1 cellular context compared by ENCODE assay signal in the genomic region with DNA sequence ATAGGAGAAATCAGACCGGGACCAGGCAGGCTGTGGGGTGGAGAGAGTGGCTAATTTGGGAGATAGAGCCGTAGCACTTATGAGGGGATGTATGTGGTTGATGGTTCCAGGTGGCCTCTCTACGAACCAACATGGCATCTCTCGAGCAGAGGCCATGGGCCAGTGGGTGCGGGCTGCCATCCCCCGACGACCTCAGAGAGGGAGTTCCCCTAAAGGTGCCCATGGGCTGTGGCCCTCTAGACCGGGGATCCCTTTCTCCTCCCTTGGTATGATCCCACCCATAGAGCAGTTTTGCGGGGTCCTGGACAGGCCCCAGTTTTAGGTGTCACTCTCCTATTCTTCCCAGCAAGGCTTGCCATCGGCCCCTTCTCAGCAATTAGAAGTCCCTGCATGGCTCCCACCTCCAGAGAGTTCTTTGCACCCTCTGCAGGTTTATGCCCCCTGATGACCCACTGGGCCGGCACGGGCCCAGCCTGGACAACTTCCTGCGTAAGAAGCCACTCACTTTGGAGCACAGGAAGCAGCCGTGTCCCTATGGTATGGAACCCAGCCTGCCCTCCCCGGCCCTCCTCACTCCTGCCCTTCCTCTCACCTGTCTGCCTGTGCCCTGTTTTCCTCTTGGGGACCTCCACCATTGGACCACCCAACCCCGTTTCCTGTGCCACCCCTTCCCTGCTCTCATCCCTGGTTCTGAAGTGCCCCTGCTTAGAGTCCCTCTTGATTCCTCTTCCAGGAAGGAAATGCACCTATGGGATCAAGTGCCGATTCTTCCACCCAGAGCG.
TF ChIP-seq lines count a peak whose summit lies in the region.

No MANE protein-coding gene starts in this region.

TF ChIP-seq in HepG2, 621 proteins besides CTCF, POLR2A, EP300 and RAD21:
- TF ChIP-seq, protein P1, sequence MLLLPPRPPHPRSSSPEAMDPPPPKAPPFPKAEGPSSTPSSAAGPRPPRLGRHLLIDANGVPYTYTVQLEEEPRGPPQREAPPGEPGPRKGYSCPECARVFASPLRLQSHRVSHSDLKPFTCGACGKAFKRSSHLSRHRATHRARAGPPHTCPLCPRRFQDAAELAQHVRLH (CRISPR knock-in tag; IDR thresholded peaks at IDR 0.05; ENCODE audit: borderline replicate concordance, low read depth): no peak
- TF ChIP-seq ZNF772 (CRISPR knock-in tag; IDR thresholded peaks at IDR 0.05): no peak
- TF ChIP-seq ZNF7 (CRISPR knock-in tag; IDR thresholded peaks at IDR 0.05): no peak
- TF ChIP-seq, protein P2, sequence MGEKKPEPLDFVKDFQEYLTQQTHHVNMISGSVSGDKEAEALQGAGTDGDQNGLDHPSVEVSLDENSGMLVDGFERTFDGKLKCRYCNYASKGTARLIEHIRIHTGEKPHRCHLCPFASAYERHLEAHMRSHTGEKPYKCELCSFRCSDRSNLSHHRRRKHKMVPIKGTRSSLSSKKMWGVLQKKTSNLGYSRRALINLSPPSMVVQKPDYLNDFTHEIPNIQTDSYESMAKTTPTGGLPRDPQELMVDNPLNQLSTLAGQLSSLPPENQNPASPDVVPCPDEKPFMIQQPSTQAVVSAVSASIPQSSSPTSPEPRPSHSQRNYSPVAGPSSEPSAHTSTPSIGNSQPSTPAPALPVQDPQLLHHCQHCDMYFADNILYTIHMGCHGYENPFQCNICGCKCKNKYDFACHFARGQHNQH (CRISPR knock-in tag; IDR thresholded peaks at IDR 0.05): no peak
- TF ChIP-seq ZBTB7A (CRISPR knock-in tag; IDR thresholded peaks at IDR 0.05): no peak
- no peak for TF ChIP-seq HMGA1 (CRISPR knock-in tag; conservative IDR thresholded peaks at IDR 0.05)
- TF ChIP-seq KMT2A (CRISPR knock-in tag; IDR thresholded peaks at IDR 0.05): no peak
- no peak for TF ChIP-seq ZFX (CRISPR knock-in tag; IDR thresholded peaks at IDR 0.05; ENCODE audit: low read depth)
- TF ChIP-seq ZNF709 (CRISPR knock-in tag; IDR thresholded peaks at IDR 0.05): no peak
- TF ChIP-seq, protein P3, sequence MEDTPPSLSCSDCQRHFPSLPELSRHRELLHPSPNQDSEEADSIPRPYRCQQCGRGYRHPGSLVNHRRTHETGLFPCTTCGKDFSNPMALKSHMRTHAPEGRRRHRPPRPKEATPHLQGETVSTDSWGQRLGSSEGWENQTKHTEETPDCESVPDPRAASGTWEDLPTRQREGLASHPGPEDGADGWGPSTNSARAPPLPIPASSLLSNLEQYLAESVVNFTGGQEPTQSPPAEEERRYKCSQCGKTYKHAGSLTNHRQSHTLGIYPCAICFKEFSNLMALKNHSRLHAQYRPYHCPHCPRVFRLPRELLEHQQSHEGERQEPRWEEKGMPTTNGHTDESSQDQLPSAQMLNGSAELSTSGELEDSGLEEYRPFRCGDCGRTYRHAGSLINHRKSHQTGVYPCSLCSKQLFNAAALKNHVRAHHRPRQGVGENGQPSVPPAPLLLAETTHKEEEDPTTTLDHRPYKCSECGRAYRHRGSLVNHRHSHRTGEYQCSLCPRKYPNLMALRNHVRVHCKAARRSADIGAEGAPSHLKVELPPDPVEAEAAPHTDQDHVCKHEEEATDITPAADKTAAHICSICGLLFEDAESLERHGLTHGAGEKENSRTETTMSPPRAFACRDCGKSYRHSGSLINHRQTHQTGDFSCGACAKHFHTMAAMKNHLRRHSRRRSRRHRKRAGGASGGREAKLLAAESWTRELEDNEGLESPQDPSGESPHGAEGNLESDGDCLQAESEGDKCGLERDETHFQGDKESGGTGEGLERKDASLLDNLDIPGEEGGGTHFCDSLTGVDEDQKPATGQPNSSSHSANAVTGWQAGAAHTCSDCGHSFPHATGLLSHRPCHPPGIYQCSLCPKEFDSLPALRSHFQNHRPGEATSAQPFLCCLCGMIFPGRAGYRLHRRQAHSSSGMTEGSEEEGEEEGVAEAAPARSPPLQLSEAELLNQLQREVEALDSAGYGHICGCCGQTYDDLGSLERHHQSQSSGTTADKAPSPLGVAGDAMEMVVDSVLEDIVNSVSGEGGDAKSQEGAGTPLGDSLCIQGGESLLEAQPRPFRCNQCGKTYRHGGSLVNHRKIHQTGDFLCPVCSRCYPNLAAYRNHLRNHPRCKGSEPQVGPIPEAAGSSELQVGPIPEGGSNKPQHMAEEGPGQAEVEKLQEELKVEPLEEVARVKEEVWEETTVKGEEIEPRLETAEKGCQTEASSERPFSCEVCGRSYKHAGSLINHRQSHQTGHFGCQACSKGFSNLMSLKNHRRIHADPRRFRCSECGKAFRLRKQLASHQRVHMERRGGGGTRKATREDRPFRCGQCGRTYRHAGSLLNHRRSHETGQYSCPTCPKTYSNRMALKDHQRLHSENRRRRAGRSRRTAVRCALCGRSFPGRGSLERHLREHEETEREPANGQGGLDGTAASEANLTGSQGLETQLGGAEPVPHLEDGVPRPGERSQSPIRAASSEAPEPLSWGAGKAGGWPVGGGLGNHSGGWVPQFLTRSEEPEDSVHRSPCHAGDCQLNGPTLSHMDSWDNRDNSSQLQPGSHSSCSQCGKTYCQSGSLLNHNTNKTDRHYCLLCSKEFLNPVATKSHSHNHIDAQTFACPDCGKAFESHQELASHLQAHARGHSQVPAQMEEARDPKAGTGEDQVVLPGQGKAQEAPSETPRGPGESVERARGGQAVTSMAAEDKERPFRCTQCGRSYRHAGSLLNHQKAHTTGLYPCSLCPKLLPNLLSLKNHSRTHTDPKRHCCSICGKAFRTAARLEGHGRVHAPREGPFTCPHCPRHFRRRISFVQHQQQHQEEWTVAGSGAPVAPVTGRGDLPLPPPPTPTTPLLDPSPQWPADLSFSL (CRISPR knock-in tag; IDR thresholded peaks at IDR 0.05): no peak
- TF ChIP-seq, protein P4, sequence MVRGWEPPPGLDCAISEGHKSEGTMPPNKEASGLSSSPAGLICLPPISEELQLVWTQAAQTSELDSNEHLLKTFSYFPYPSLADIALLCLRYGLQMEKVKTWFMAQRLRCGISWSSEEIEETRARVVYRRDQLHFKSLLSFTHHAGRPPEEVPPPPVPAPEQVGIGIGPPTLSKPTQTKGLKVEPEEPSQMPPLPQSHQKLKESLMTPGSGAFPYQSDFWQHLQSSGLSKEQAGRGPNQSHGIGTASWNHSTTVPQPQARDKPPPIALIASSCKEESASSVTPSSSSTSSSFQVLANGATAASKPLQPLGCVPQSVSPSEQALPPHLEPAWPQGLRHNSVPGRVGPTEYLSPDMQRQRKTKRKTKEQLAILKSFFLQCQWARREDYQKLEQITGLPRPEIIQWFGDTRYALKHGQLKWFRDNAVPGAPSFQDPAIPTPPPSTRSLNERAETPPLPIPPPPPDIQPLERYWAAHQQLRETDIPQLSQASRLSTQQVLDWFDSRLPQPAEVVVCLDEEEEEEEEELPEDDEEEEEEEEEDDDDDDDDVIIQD (CRISPR knock-in tag; IDR thresholded peaks at IDR 0.05; ENCODE audit: low read depth): no peak
- TF ChIP-seq, protein P5, sequence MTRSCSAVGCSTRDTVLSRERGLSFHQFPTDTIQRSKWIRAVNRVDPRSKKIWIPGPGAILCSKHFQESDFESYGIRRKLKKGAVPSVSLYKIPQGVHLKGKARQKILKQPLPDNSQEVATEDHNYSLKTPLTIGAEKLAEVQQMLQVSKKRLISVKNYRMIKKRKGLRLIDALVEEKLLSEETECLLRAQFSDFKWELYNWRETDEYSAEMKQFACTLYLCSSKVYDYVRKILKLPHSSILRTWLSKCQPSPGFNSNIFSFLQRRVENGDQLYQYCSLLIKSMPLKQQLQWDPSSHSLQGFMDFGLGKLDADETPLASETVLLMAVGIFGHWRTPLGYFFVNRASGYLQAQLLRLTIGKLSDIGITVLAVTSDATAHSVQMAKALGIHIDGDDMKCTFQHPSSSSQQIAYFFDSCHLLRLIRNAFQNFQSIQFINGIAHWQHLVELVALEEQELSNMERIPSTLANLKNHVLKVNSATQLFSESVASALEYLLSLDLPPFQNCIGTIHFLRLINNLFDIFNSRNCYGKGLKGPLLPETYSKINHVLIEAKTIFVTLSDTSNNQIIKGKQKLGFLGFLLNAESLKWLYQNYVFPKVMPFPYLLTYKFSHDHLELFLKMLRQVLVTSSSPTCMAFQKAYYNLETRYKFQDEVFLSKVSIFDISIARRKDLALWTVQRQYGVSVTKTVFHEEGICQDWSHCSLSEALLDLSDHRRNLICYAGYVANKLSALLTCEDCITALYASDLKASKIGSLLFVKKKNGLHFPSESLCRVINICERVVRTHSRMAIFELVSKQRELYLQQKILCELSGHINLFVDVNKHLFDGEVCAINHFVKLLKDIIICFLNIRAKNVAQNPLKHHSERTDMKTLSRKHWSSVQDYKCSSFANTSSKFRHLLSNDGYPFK (CRISPR knock-in tag; IDR thresholded peaks at IDR 0.05; ENCODE audit: borderline replicate concordance): no peak
- TF ChIP-seq CREB1 (IDR thresholded peaks at IDR 0.05): no peak
- no peak for TF ChIP-seq CREB1 (CRISPR knock-in tag; IDR thresholded peaks at IDR 0.05)
- TF ChIP-seq XRCC5 (optimal IDR thresholded peaks at IDR 0.05; ENCODE audit: low read length): no peak
